ENCODE assay signal across 11 cellular contexts in the genomic region with DNA sequence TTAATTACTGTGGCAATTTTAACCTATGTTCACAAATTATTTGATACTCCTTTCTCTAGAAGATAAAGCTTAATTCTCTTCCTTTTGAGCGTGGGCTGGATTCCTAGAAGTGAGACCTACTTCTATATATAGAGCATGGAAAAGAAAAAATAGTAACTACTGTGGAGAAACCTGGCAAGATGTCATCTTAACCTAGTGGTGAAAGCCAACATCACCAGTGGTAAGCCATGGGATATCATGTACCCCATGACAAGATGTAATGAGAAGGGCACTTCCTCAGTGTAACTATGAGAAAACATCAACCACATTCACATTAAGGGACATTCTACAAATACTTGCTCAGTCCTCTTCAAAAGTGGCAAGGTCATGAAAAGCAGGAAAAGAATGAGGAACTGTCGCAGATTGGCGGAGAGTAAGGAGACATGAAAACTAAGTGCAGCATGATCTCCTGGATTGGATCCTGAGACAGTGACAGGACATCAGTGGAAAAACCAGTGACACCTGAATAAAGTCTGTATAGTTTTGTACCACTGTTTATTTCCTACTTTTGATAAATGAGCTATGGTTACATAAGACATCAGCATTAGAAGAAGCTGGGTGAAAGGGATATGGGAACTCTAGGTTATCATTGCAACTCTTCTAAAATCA.
"Had no signal": no experiment of that assay in that cellular context is flagged by ENCODE, and none has a peak within 500 bp of the region (broad histone marks: within the 10 kb centered on the region; RNA-seq: fewer than 3 reads in every experiment).

No MANE protein-coding gene starts in this region.

- H3K36me3 ChIP-seq: ascending aorta, neutrophil, pancreas, sigmoid colon, tibial artery had no signal

- ATAC-seq: effector memory CD8-positive, alpha-beta T cell; pancreas; stimulated activated naive B cell treated with anti-CD40 and anti-IgM and Interleukin-4, amounts not matched to agents 10 μg/mL and 1 μg/mL and 100 μg/mL, for 72 hours had no signal

- DNase-seq: activated CD4-positive, alpha-beta T cell treated with anti-CD3 and anti-CD28 coated beads, Interleukin-2, amount 10 ng/mL, durations not matched to agents 7 days and 5 days; activated gamma-delta T cell; effector memory CD8-positive, alpha-beta T cell; hypothalamus; naive B cell; pancreas; sigmoid colon; stimulated activated naive B cell treated with anti-CD40 and anti-IgM and Interleukin-4, amounts not matched to agents 10 μg/mL and 1 μg/mL and 100 μg/mL, for 72 hours; tibial artery had no signal

- H3K4me3 ChIP-seq: ascending aorta, pancreas, sigmoid colon, tibial artery had no signal

- H3K27me3 ChIP-seq: ascending aorta, neutrophil, pancreas, sigmoid colon, tibial artery had no signal

- H3K27ac ChIP-seq: ascending aorta, neutrophil, pancreas, sigmoid colon, tibial artery had no signal

- H3K9me3 ChIP-seq: ascending aorta, neutrophil, pancreas, sigmoid colon, tibial artery had no signal

- H3K4me1 ChIP-seq: ascending aorta, pancreas, sigmoid colon, tibial artery had no signal
